ENCODE assay signal across 11 cellular contexts in genomic region chr5:149563461-149563860, GRCh38. TPM values are rescaled to one million over a fixed set of nuclear protein-coding genes. Genes with fewer than 3 reads are reported as not detected.
DNase-seq lines count a peak whose midpoint lies in the region; ATAC-seq and TF ChIP-seq lines count a peak whose summit lies in the region.
"Had no signal": no experiment of that assay in that cellular context is flagged by ENCODE, and none has a peak within 500 bp of the region (broad histone marks: within the 10 kb centered on the region; RNA-seq: fewer than 3 reads in every experiment).

No MANE protein-coding gene starts in this region.

- H2BK120ac ChIP-seq in IMR-90 (ENCODE audit: low read depth, low read length), result peak overlapping the region; percentile 99

- peak overlapping the region; percentile 100 for H3K27ac ChIP-seq in IMR-90 (ENCODE audit: insufficient read depth, low read length)

- POLR2A ChIA-PET in IMR-90 (lab: Charles Lee; ENCODE audit: unreplicated experiment), result interaction anchor here (1.0 to 2.1 kb wide), 2 partner anchors 98 to 118 kb away, joined by 4 to 11 read pairs; no protein-coding TSS in a partner anchor

- peak overlapping the region; percentile 96 for H2BK15ac ChIP-seq in IMR-90 (ENCODE audit: low read depth, low read length)

- TF ChIP-seq POLR2A in IMR-90 (IDR thresholded peaks at IDR 0.05; ENCODE audit: low read depth, low read length), result no peak

- no peaks in the 10 kb centered on the region for H3K27me3 ChIP-seq in IMR-90 (ENCODE audit: control insufficient read depth, insufficient read depth, low read length)

- intact Hi-C loops in IMR-90 (cut with micrococcal nuclease), result loop anchor here (5.0 to 10.0 kb wide), 5 partner anchors 76 to 829 kb away; partner anchors contain the start of genes ABLIM3 and AFAP1L1

- H3K27ac Mint-ChIP-seq in endothelial cell (ENCODE audit: unreplicated experiment), result peak overlapping the region; percentile 96
- H3K27ac Mint-ChIP-seq in neural crest cell (ENCODE audit: unreplicated experiment), result peak overlapping the region; percentile 63
- no peak overlapping the region for H3K27ac Mint-ChIP-seq in stimulated activated effector memory CD8-positive, alpha-beta T cell treated with anti-CD3 and anti-CD28 coated beads, Interleukin-12 subunit alpha, Interleukin-12 subunit beta, amount 100 ng/mL, for 72 hours
- H3K27ac Mint-ChIP-seq in stimulated activated memory B cell treated with anti-CD40 and anti-IgM and Interleukin-4, amounts not matched to agents 10 μg/mL and 1 μg/mL and 100 μg/mL, for 72 hours, result no peak overlapping the region

- H2BK20ac ChIP-seq in IMR-90 (ENCODE audit: low read depth, low read length), result peak overlapping the region; percentile 98

- H4K20me1 ChIP-seq in IMR-90 (ENCODE audit: insufficient read depth, low read length), result no peaks in the 10 kb centered on the region

- H2AFZ ChIP-seq in IMR-90 (replicated peaks; ENCODE audit: low read length, poor library complexity), result no peak overlapping the region

- ATAC-seq in IMR-90 (ENCODE audit: low read depth) (peak; percentile 2), HG03095 (IDR thresholded peaks at IDR 0.05; ENCODE audit: unreplicated experiment) (no peak)
- no peak for ATAC-seq in stimulated activated effector memory CD8-positive, alpha-beta T cell treated with anti-CD3 and anti-CD28 coated beads, Interleukin-12 subunit alpha, Interleukin-12 subunit beta, amount 100 ng/mL, for 72 hours
- no peak for ATAC-seq in stimulated activated memory B cell treated with anti-CD40 and anti-IgM and Interleukin-4, amounts not matched to agents 10 μg/mL and 1 μg/mL and 100 μg/mL, for 72 hours

- H3K4me3 Mint-ChIP-seq in endothelial cell (ENCODE audit: unreplicated experiment) (no peak overlapping the region), neural crest cell (no peak overlapping the region)
- no peak overlapping the region for H3K4me3 Mint-ChIP-seq in stimulated activated effector memory CD8-positive, alpha-beta T cell treated with anti-CD3 and anti-CD28 coated beads, Interleukin-12 subunit alpha, Interleukin-12 subunit beta, amount 100 ng/mL, for 72 hours
- no peak overlapping the region for H3K4me3 Mint-ChIP-seq in stimulated activated memory B cell treated with anti-CD40 and anti-IgM and Interleukin-4, amounts not matched to agents 10 μg/mL and 1 μg/mL and 100 μg/mL, for 72 hours

- no CpG with 5 or more reads among the region's 2 CpGs for WGBS in IMR-90 (ENCODE audit: extremely low coverage in 2 of 2, insufficient read length in 1 of 2), 2 experiments

- H3K56ac ChIP-seq in IMR-90 (ENCODE audit: extremely low read depth, insufficient read depth, low read length), result peak overlapping the region; percentile 82

- H3K9me3 Mint-ChIP-seq in endothelial cell (ENCODE audit: unreplicated experiment) (no peaks in the 10 kb centered on the region), neural crest cell (no peaks in the 10 kb centered on the region)
- H3K9me3 Mint-ChIP-seq in stimulated activated effector memory CD8-positive, alpha-beta T cell treated with anti-CD3 and anti-CD28 coated beads, Interleukin-12 subunit alpha, Interleukin-12 subunit beta, amount 100 ng/mL, for 72 hours, result no peaks in the 10 kb centered on the region
- H3K9me3 Mint-ChIP-seq in stimulated activated memory B cell treated with anti-CD40 and anti-IgM and Interleukin-4, amounts not matched to agents 10 μg/mL and 1 μg/mL and 100 μg/mL, for 72 hours, result no peaks in the 10 kb centered on the region

- peak; percentile 48 for DNase-seq in AG10803 (ENCODE audit: low read depth)
- DNase-seq in IMR-90, result peak; percentile 64
- DNase-seq in endothelial cell (ENCODE audit: low spot score), result no peak
- DNase-seq in neural crest cell (ENCODE audit: low read depth, low spot score), result no peak
- no peak for DNase-seq in stimulated activated effector memory CD8-positive, alpha-beta T cell treated with anti-CD3 and anti-CD28 coated beads, Interleukin-12 subunit alpha, Interleukin-12 subunit beta, amount 100 ng/mL, for 72 hours (ENCODE audit: low spot score in 2 of 2)
- DNase-seq in amniotic stem cell (lab: John Stamatoyannopoulos, UW), result no peak
- DNase-seq: DND-41, NCI-H1092 treated with DMSO at 0.1 percent for 48 hours, SHP77 had no signal

- H3K4me1 Mint-ChIP-seq in endothelial cell (ENCODE audit: unreplicated experiment), result peaks cover 20% of the 10 kb centered on the region
- peaks cover 25% of the 10 kb centered on the region for H3K4me1 Mint-ChIP-seq in neural crest cell
- H3K4me1 Mint-ChIP-seq in stimulated activated effector memory CD8-positive, alpha-beta T cell treated with anti-CD3 and anti-CD28 coated beads, Interleukin-12 subunit alpha, Interleukin-12 subunit beta, amount 100 ng/mL, for 72 hours, result peaks cover 15% of the 10 kb centered on the region
- no peaks in the 10 kb centered on the region for H3K4me1 Mint-ChIP-seq in stimulated activated memory B cell treated with anti-CD40 and anti-IgM and Interleukin-4, amounts not matched to agents 10 μg/mL and 1 μg/mL and 100 μg/mL, for 72 hours

- dilution Hi-C loops in IMR-90 (cut with HindIII; ENCODE audit: low sequenced_read_pairs, unreplicated experiment), result no loop called here

- peaks cover 14% of the 10 kb centered on the region for H3K4me1 ChIP-seq in IMR-90 (ENCODE audit: control insufficient read depth, insufficient read depth, low read length)

- peak overlapping the region; percentile 100 for H2BK5ac ChIP-seq in IMR-90 (ENCODE audit: low read depth, low read length, poor library complexity, severe bottlenecking)

- no peaks in the 10 kb centered on the region for H3K36me3 ChIP-seq in IMR-90 (ENCODE audit: control insufficient read depth, insufficient read depth, low read length)

- no peak overlapping the region; the same call in 1 of the 2 replicates for H3K4me2 ChIP-seq in IMR-90 (ENCODE audit: low read depth, low read length)

- peaks cover 0 to 7% of the 10 kb centered on the region in 2 experiments; a peak in 1 of 4 replicates for H3K79me1 ChIP-seq in IMR-90 (ENCODE audit: low read depth in 1 of 2, low read length in 2 of 2)

- H3K4me3 ChIP-seq in AG10803 (ENCODE audit: low read length) (no peak overlapping the region), IMR-90 (ENCODE audit: insufficient read depth, low read depth, low read length) (no peak overlapping the region)

- H3K18ac ChIP-seq in IMR-90 (ENCODE audit: low read depth, low read length), result peak overlapping the region; percentile 60

- no peak overlapping the region for H2AK9ac ChIP-seq in IMR-90 (replicated peaks; ENCODE audit: low read depth, low read length, poor library complexity)

- H3K9me3 ChIP-seq in IMR-90 (ENCODE audit: control insufficient read depth, insufficient read depth, low read length), result no peaks in the 10 kb centered on the region

- BruUV-seq in IMR-90 (replicated peaks; lab: Mats Ljungman, UMichigan), result no TSS peak

- TF ChIP-seq RAD21 in IMR-90 (IDR thresholded peaks at IDR 0.05; ENCODE audit: low read length), result no peak

- in situ Hi-C loops in IMR-90 (cut with MboI; ENCODE audit: low sequenced_read_pairs), result loop anchor here (5.0 to 25.0 kb wide), 3 partner anchors 126 to 401 kb away; no protein-coding TSS in a partner anchor

- H3K9me1 ChIP-seq in IMR-90 (ENCODE audit: insufficient read depth, low read length), result 0 out of 2 replicates have a peak, but pooled peaks cover 3% of the 10 kb centered on the region

- H2AK5ac ChIP-seq in IMR-90 (ENCODE audit: low read depth, low read length), result peak overlapping the region; percentile 96

- H3K27me3 Mint-ChIP-seq in endothelial cell (ENCODE audit: unreplicated experiment) (no peaks in the 10 kb centered on the region), neural crest cell (ENCODE audit: low read depth) (no peaks in the 10 kb centered on the region)
- H3K27me3 Mint-ChIP-seq in stimulated activated memory B cell treated with anti-CD40 and anti-IgM and Interleukin-4, amounts not matched to agents 10 μg/mL and 1 μg/mL and 100 μg/mL, for 72 hours, result no peaks in the 10 kb centered on the region

- H3K36me3 Mint-ChIP-seq in endothelial cell (ENCODE audit: low read depth, unreplicated experiment) (no peaks in the 10 kb centered on the region), neural crest cell (ENCODE audit: low read depth) (no peaks in the 10 kb centered on the region)
- no peaks in the 10 kb centered on the region for H3K36me3 Mint-ChIP-seq in stimulated activated effector memory CD8-positive, alpha-beta T cell treated with anti-CD3 and anti-CD28 coated beads, Interleukin-12 subunit alpha, Interleukin-12 subunit beta, amount 100 ng/mL, for 72 hours
- no peaks in the 10 kb centered on the region for H3K36me3 Mint-ChIP-seq in stimulated activated memory B cell treated with anti-CD40 and anti-IgM and Interleukin-4, amounts not matched to agents 10 μg/mL and 1 μg/mL and 100 μg/mL, for 72 hours

- TF ChIP-seq CTCF in AG10803 (conservative IDR thresholded peaks at IDR 0.05; ENCODE audit: low read length) (no peak), IMR-90 (conservative IDR thresholded peaks at IDR 0.05; ENCODE audit: low read depth, low read length) (no peak), endothelial cell (IDR thresholded peaks at IDR 0.05; ENCODE audit: unreplicated experiment) (no peak), neural crest cell (conservative IDR thresholded peaks at IDR 0.05) (no peak)

- peak overlapping the region; percentile 53; the same call in 1 of the 2 replicates for H4K5ac ChIP-seq in IMR-90 (ENCODE audit: low read depth, low read length)

- H3K4ac ChIP-seq in IMR-90 (ENCODE audit: low read depth, low read length), result peak overlapping the region; percentile 95; the same call in 1 of the 2 replicates

- peak overlapping the region; percentile 79 to 91 for H4K8ac ChIP-seq in IMR-90 (ENCODE audit: low read depth in 2 of 2, low read length in 2 of 2)

- H3K14ac ChIP-seq in IMR-90 (replicated peaks; ENCODE audit: low read depth, low read length), result peak overlapping the region; percentile 33

- CTCF ChIA-PET in IMR-90 (lab: Yijun Ruan, JAX), result interaction anchor here (0.7 to 2.5 kb wide), 5 partner anchors 115 to 192 kb away, joined by 3 to 14 read pairs (median 4); no protein-coding TSS in a partner anchor

- H4K91ac ChIP-seq in IMR-90 (ENCODE audit: insufficient read depth, low read depth, low read length), result peak overlapping the region; percentile 95; the same call in 1 of the 2 replicates

- H3K9ac ChIP-seq in IMR-90 (ENCODE audit: low read depth, low read length), result peak overlapping the region; percentile 25; the same call in 1 of the 2 replicates

- peak overlapping the region; percentile 94 for H3K23ac ChIP-seq in IMR-90 (ENCODE audit: low read depth, low read length)

RNA-seq across cellular contexts. Expression of gene CSNK1A1, which starts 12.2 kb away (rescaled TPM):
- total RNA-seq in IMR-90 (2012; rRNA removed) (419 and 573 TPM in 2 replicates), endothelial cell (ENCODE audit: unreplicated experiment) (242 TPM), neural crest cell (218 and 219 TPM in 2 replicates)
- polyA plus RNA-seq in IMR-90 (2012; rRNA removed), result 112 and 140 TPM in 2 replicates
- 64.4 and 68.9 TPM in 2 replicates for polyA plus RNA-seq in IMR-90 (2012; cell fraction: cytosol; rRNA removed)
- polyA plus RNA-seq in IMR-90 (2012; cell fraction: nucleus; rRNA removed; ENCODE audit: low replicate concordance), result 56.7 and 85.2 TPM in 2 replicates

RNA-seq across cellular contexts. Expression of gene ARHGEF37, which starts 17.8 kb away (rescaled TPM):
- total RNA-seq in IMR-90 (2012; rRNA removed), result 0.28 and 0.54 TPM in 2 replicates
- 0.39 and 0.42 TPM in 2 replicates for polyA plus RNA-seq in IMR-90 (2012; rRNA removed)
- 0.15 and 0.37 TPM in 2 replicates for polyA plus RNA-seq in IMR-90 (2012; cell fraction: cytosol; rRNA removed)
- polyA plus RNA-seq in IMR-90 (2012; cell fraction: nucleus; rRNA removed; ENCODE audit: low replicate concordance), result 0.74 and 1.1 TPM in 2 replicates
- 4.5 TPM for total RNA-seq in endothelial cell (ENCODE audit: unreplicated experiment)
- 1.9 and 2.3 TPM in 2 replicates for total RNA-seq in neural crest cell

Comparison
In these comparisons a context has a peak if more than half of its experiments do, and no peak if none do; other contexts are left out.
1. DNase-seq: peak in AG10803 (single experiment) and IMR-90 (single experiment); none in endothelial cell (single experiment), neural crest cell (single experiment), stimulated activated effector memory CD8-positive, alpha-beta T cell treated with anti-CD3 and anti-CD28 coated beads, Interleukin-12 subunit alpha, Interleukin-12 subunit beta, amount 100 ng/mL, for 72 hours (0 of 2) and amniotic stem cell (single experiment).
2. H3K27ac Mint-ChIP-seq: peak in endothelial cell (single experiment) and neural crest cell (single experiment); none in stimulated activated effector memory CD8-positive, alpha-beta T cell treated with anti-CD3 and anti-CD28 coated beads, Interleukin-12 subunit alpha, Interleukin-12 subunit beta, amount 100 ng/mL, for 72 hours (single experiment) and stimulated activated memory B cell treated with anti-CD40 and anti-IgM and Interleukin-4, amounts not matched to agents 10 μg/mL and 1 μg/mL and 100 μg/mL, for 72 hours (single experiment).